8 cellular contexts compared by ENCODE assay signal in the genomic region with DNA sequence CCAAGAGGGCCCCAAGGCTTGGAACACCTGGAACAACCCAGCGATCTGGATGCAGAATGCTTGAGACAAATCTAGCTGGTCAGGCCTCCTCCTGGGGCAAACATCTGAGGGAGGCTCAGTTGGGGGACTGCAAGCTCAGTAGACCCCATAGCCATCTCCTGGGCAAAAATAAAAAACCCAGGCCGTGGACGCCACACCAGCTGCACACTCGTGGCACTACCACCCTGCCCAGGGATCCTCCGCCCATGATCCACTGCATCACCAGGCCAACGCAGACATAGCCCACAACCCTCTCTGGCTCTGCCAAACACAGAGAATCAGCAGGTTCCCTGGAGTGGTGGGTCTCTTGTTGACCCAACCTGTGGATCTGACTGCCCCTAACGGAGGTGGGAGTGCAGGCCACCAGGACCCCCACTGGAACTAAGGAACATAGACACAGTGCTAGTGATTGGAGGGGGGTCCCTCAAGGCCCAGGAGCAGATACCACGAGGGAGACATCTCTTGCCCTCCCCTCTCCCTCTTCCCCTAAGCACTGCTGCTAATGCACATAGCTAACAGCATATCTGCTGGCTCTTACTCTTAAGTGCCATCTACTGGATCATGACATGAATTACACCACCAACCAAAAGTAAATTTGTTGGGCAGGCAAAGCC.
A peak's percentile ranks its signal among the peaks of the same experiment; 100 is the strongest.
DNase-seq lines count a peak whose midpoint lies in the region; ATAC-seq, FAIRE-seq and TF ChIP-seq lines count a peak whose summit lies in the region.

No MANE protein-coding gene starts in this region.

- intact Hi-C loops in OCI-LY7 (cut with micrococcal nuclease; ENCODE audit: unreplicated experiment) = loop anchor here (5.0 kb wide), 1 partner anchor 117 kb away; no protein-coding TSS in a partner anchor
- intact Hi-C loops in aorta (cut with DNase I) = loop anchor here (2.0 to 5.0 kb wide), 2 partner anchors 115 to 117 kb away; no protein-coding TSS in a partner anchor

- H3K4me1 ChIP-seq in OCI-LY7 (ENCODE audit: insufficient read depth, low read length, poor library complexity, severe bottlenecking) = no peaks in the 10 kb centered on the region
- no peaks in the 10 kb centered on the region for H3K4me1 ChIP-seq in liver (ENCODE audit: control insufficient read depth in 4 of 4, insufficient read depth in 4 of 4, low read length in 3 of 4)
- H3K4me1 ChIP-seq in aorta (ENCODE audit: control insufficient read depth in 1 of 2, insufficient read depth in 2 of 2, low read length in 2 of 2) = no peaks in the 10 kb centered on the region

- peaks cover 18% of the 10 kb centered on the region for H3K27me3 Mint-ChIP-seq in activated CD4-positive, alpha-beta T cell treated with anti-CD3 and anti-CD28 coated beads, Interleukin-2, amount 10 ng/mL, durations not matched to agents 7 days and 5 days

- no peaks in the 10 kb centered on the region for H3K79me2 ChIP-seq in OCI-LY7 (ENCODE audit: insufficient read depth, low read depth, low read length)

- peak; percentile 71 to 88 for TF ChIP-seq RAD21 in liver (IDR thresholded peaks at IDR 0.05)

- WGBS in liver = 80% methylated on average over 8 of the region's 8 CpGs
- WGBS in aorta, 2 donors = 77% methylated on average over 8 of the region's 8 CpGs

- H3K4me1 Mint-ChIP-seq in activated CD4-positive, alpha-beta T cell treated with anti-CD3 and anti-CD28 coated beads, Interleukin-2, amount 10 ng/mL, durations not matched to agents 7 days and 5 days = no peaks in the 10 kb centered on the region

- H3K27ac ChIP-seq in OCI-LY7 (ENCODE audit: low read depth, low read length, poor library complexity, severe bottlenecking) (no peak overlapping the region), coronary artery (no peak overlapping the region), liver (ENCODE audit: low read depth in 1 of 2, low read length in 2 of 2) (no peak overlapping the region), aorta (ENCODE audit: low read depth in 1 of 2, low read length in 2 of 2) (no peak overlapping the region)

- H3K36me3 ChIP-seq in OCI-LY7 (ENCODE audit: insufficient read depth, low read length) (no peaks in the 10 kb centered on the region), liver (ENCODE audit: control insufficient read depth in 4 of 4, insufficient read depth in 3 of 4, low read depth in 1 of 4, low read length in 3 of 4) (no peaks in the 10 kb centered on the region), aorta (ENCODE audit: control insufficient read depth in 1 of 2, insufficient read depth in 2 of 2, low read length in 1 of 2) (no peaks in the 10 kb centered on the region)

- H4K20me1 ChIP-seq in OCI-LY7 (ENCODE audit: insufficient read depth, low read length) = no peaks in the 10 kb centered on the region

- DNase-seq in activated CD4-positive, alpha-beta T cell treated with anti-CD3 and anti-CD28 coated beads, Interleukin-2, amount 10 ng/mL, durations not matched to agents 7 days and 5 days = peak; percentile 27
- DNase-seq in activated CD4-positive, alpha-beta T cell treated with anti-CD3 and anti-CD28 coated beads, Interleukin-2, amount 50 U/mL, for 4 hours = no peak
- peak; percentile 53 for DNase-seq in HTR-8/SVneo (ENCODE audit: insufficient read length, low spot score)
- peak; percentile 57 for DNase-seq in OCI-LY7 (ENCODE audit: low spot score)
- no peak for DNase-seq in coronary artery (ENCODE audit: low spot score)
- DNase-seq in aorta = no peak
- DNase-seq in stimulated activated CD4-positive, alpha-beta T cell treated with anti-CD3 and anti-CD28 coated beads, Interleukin-12 subunit alpha, Interleukin-12 subunit beta, amount 100 ng/mL, for 4 hours = no peak

- H3K27me3 ChIP-seq in liver (ENCODE audit: control insufficient read depth in 4 of 4, insufficient read depth in 4 of 4, low read length in 3 of 4) (no peaks in the 10 kb centered on the region), aorta (ENCODE audit: control insufficient read depth in 1 of 2, insufficient read depth in 2 of 2, low read length in 1 of 2) (no peaks in the 10 kb centered on the region)

- H3K9me2 ChIP-seq in OCI-LY7 (ENCODE audit: insufficient read depth, low read length) = no peaks in the 10 kb centered on the region

- TF ChIP-seq CTCF in OCI-LY7 (conservative IDR thresholded peaks at IDR 0.05; ENCODE audit: low read length) = peak; percentile 84
- TF ChIP-seq CTCF in coronary artery (IDR thresholded peaks at IDR 0.05) = peak; percentile 59
- TF ChIP-seq CTCF in liver (IDR thresholded peaks at IDR 0.05; ENCODE audit: low read depth, low read length, missing input control) = peak; percentile 72

- H3K9me3 Mint-ChIP-seq in activated CD4-positive, alpha-beta T cell treated with anti-CD3 and anti-CD28 coated beads, Interleukin-2, amount 10 ng/mL, durations not matched to agents 7 days and 5 days = no peaks in the 10 kb centered on the region

- CTCF ChIA-PET in activated CD4-positive, alpha-beta T cell treated with anti-CD3 and anti-CD28 coated beads, Interleukin-2, amount 10 ng/mL, durations not matched to agents 7 days and 5 days (lab: Charles Lee) = interaction anchor here (0.9 to 2.3 kb wide), 4 partner anchors 9 to 116 kb away, joined by 3 to 9 read pairs (median 4); no protein-coding TSS in a partner anchor
- CTCF ChIA-PET in OCI-LY7 (lab: Charles Lee; ENCODE audit: unreplicated experiment) = no interaction called here

- no TSS peak for BruUV-seq in OCI-LY7 (replicated peaks; lab: Mats Ljungman, UMichigan)

- H3K4me2 ChIP-seq in OCI-LY7 (ENCODE audit: low read length) = no peak overlapping the region

- no peak overlapping the region for H3K4me3 ChIP-seq in OCI-LY7 (ENCODE audit: low read depth, low read length, poor library complexity, severe bottlenecking)
- no peak overlapping the region for H3K4me3 ChIP-seq in coronary artery
- H3K4me3 ChIP-seq in liver (ENCODE audit: low read depth in 1 of 3, low read length in 3 of 3) = no peak overlapping the region
- no peak overlapping the region for H3K4me3 ChIP-seq in aorta (ENCODE audit: low read length in 2 of 2)

- peak; percentile 74 for FAIRE-seq in HTR-8/SVneo (lab: Jason Lieb, UNC)

- POLR2A ChIA-PET in activated CD4-positive, alpha-beta T cell treated with anti-CD3 and anti-CD28 coated beads, Interleukin-2, amount 10 ng/mL, durations not matched to agents 7 days and 5 days (lab: Charles Lee) = no interaction called here
- POLR2A ChIA-PET in OCI-LY7 (lab: Charles Lee) = interaction anchor here (1.1 kb wide), 1 partner anchor 10 kb away, joined by 3 read pairs; no protein-coding TSS in a partner anchor

- ATAC-seq in aorta (ENCODE audit: low FRiP score) = peak; percentile 52

- H3K9me3 ChIP-seq in OCI-LY7 (ENCODE audit: low read length) (no peaks in the 10 kb centered on the region), liver (ENCODE audit: control insufficient read depth in 4 of 4, low read length in 3 of 4) (no peaks in the 10 kb centered on the region), aorta (ENCODE audit: control insufficient read depth, low read length) (no peaks in the 10 kb centered on the region)

- no peak overlapping the region for H3K27ac Mint-ChIP-seq in activated CD4-positive, alpha-beta T cell treated with anti-CD3 and anti-CD28 coated beads, Interleukin-2, amount 10 ng/mL, durations not matched to agents 7 days and 5 days

- H3K9ac ChIP-seq in liver (ENCODE audit: low read depth in 1 of 2, low read length in 2 of 2) = no peak overlapping the region

- no peaks in the 10 kb centered on the region for H3K36me3 Mint-ChIP-seq in activated CD4-positive, alpha-beta T cell treated with anti-CD3 and anti-CD28 coated beads, Interleukin-2, amount 10 ng/mL, durations not matched to agents 7 days and 5 days (ENCODE audit: low read depth)

- H2AFZ ChIP-seq in OCI-LY7 (ENCODE audit: low read length) = no peak overlapping the region

- H3K4me3 Mint-ChIP-seq in activated CD4-positive, alpha-beta T cell treated with anti-CD3 and anti-CD28 coated beads, Interleukin-2, amount 10 ng/mL, durations not matched to agents 7 days and 5 days = no peak overlapping the region

TF ChIP-seq in liver, 16 proteins besides CTCF, POLR2A, EP300 and RAD21 (continues in another document):
- TF ChIP-seq, protein P1, sequence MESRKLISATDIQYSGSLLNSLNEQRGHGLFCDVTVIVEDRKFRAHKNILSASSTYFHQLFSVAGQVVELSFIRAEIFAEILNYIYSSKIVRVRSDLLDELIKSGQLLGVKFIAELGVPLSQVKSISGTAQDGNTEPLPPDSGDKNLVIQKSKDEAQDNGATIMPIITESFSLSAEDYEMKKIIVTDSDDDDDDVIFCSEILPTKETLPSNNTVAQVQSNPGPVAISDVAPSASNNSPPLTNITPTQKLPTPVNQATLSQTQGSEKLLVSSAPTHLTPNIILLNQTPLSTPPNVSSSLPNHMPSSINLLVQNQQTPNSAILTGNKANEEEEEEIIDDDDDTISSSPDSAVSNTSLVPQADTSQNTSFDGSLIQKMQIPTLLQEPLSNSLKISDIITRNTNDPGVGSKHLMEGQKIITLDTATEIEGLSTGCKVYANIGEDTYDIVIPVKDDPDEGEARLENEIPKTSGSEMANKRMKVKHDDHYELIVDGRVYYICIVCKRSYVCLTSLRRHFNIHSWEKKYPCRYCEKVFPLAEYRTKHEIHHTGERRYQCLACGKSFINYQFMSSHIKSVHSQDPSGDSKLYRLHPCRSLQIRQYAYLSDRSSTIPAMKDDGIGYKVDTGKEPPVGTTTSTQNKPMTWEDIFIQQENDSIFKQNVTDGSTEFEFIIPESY (IDR thresholded peaks at IDR 0.05) = no peak
- TF ChIP-seq, protein P2, sequence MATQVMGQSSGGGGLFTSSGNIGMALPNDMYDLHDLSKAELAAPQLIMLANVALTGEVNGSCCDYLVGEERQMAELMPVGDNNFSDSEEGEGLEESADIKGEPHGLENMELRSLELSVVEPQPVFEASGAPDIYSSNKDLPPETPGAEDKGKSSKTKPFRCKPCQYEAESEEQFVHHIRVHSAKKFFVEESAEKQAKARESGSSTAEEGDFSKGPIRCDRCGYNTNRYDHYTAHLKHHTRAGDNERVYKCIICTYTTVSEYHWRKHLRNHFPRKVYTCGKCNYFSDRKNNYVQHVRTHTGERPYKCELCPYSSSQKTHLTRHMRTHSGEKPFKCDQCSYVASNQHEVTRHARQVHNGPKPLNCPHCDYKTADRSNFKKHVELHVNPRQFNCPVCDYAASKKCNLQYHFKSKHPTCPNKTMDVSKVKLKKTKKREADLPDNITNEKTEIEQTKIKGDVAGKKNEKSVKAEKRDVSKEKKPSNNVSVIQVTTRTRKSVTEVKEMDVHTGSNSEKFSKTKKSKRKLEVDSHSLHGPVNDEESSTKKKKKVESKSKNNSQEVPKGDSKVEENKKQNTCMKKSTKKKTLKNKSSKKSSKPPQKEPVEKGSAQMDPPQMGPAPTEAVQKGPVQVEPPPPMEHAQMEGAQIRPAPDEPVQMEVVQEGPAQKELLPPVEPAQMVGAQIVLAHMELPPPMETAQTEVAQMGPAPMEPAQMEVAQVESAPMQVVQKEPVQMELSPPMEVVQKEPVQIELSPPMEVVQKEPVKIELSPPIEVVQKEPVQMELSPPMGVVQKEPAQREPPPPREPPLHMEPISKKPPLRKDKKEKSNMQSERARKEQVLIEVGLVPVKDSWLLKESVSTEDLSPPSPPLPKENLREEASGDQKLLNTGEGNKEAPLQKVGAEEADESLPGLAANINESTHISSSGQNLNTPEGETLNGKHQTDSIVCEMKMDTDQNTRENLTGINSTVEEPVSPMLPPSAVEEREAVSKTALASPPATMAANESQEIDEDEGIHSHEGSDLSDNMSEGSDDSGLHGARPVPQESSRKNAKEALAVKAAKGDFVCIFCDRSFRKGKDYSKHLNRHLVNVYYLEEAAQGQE (IDR thresholded peaks at IDR 0.05) = no peak
- TF ChIP-seq SP1 (IDR thresholded peaks at IDR 0.05) = no peak

Comparison
In these comparisons a context has a peak if more than half of its experiments do, and no peak if none do; other contexts are left out.
1. DNase-seq: peak in activated CD4-positive, alpha-beta T cell treated with anti-CD3 and anti-CD28 coated beads, Interleukin-2, amount 10 ng/mL, durations not matched to agents 7 days and 5 days (single experiment), HTR-8/SVneo (single experiment) and OCI-LY7 (single experiment); none in activated CD4-positive, alpha-beta T cell treated with anti-CD3 and anti-CD28 coated beads, Interleukin-2, amount 50 U/mL, for 4 hours (0 of 2), coronary artery (single experiment), aorta (0 of 2) and stimulated activated CD4-positive, alpha-beta T cell treated with anti-CD3 and anti-CD28 coated beads, Interleukin-12 subunit alpha, Interleukin-12 subunit beta, amount 100 ng/mL, for 4 hours (single experiment).
2. Peak in every context shown above with its lines, with median percentiles within 50 percentile points of each other: CTCF ChIP-seq.